In genomic region chr17:50633683-50634082, GRCh38 we compare ENCODE assay signal across 23 cellular contexts. TPM values are rescaled to one million over a fixed set of nuclear protein-coding genes. Genes with fewer than 3 reads are reported as not detected.
DNase-seq lines count a peak whose midpoint lies in the region; ATAC-seq, FAIRE-seq and TF ChIP-seq lines count a peak whose summit lies in the region.
"Had no signal": no experiment of that assay in that cellular context is flagged by ENCODE, and none has a peak within 500 bp of the region (broad histone marks: within the 10 kb centered on the region; RNA-seq: fewer than 3 reads in every experiment).

No MANE protein-coding gene starts in this region.

- DNase-seq in GM06990 (ENCODE audit: extremely low read depth, insufficient read length) = no peak
- DNase-seq in HTR-8/SVneo (ENCODE audit: insufficient read length, low spot score) = no peak
- no peak for DNase-seq in chondrocyte (ENCODE audit: low spot score)
- DNase-seq in neural progenitor cell (ENCODE audit: low spot score) = no peak
- DNase-seq in activated gamma-delta T cell (lab: John Stamatoyannopoulos, UW) = no peak
- no peak for DNase-seq in NCI-H2081 treated with DMSO at 0.1 percent for 48 hours (lab: John Stamatoyannopoulos, UW)
- DNase-seq: activated CD4-positive, alpha-beta T cell treated with anti-CD3 and anti-CD28 coated beads, Interleukin-2, amount 50 U/mL, for 4 hours; activated naive CD4-positive, alpha-beta T cell treated with anti-CD3 and anti-CD28 coated beads, Interleukin-2, amount 50 U/mL, for 16 hours; anterior cingulate cortex; endodermal cell; foreskin fibroblast; left colon; mammary epithelial cell; NCI-H524 treated with DMSO at 0.1 percent for 48 hours; nucleus accumbens; SJCRH30; stimulated activated naive CD4-positive, alpha-beta T cell treated with Interleukin-2 at 50 U/mL for 16 hours; T-cell; uterus had no signal

- no peak overlapping the region for H3K27ac Mint-ChIP-seq in chondrocyte (ENCODE audit: unreplicated experiment)
- H3K27ac Mint-ChIP-seq in neural progenitor cell = no peak overlapping the region
- H3K27ac Mint-ChIP-seq: endodermal cell, T-cell had no signal

- H3F3A ChIP-seq in neural progenitor cell (ENCODE audit: low read depth) = peaks cover 11% of the 10 kb centered on the region

- TF ChIP-seq CTCF in GM06990 (IDR thresholded peaks at IDR 0.05; ENCODE audit: insufficient read depth, low read length, poor library complexity, severe bottlenecking) = no peak
- TF ChIP-seq CTCF in chondrocyte (IDR thresholded peaks at IDR 0.05) = no peak
- TF ChIP-seq CTCF in neural progenitor cell (IDR thresholded peaks at IDR 0.05) = no peak

- H3K9me3 ChIP-seq in neural progenitor cell (ENCODE audit: low read depth) = no peaks in the 10 kb centered on the region
- H3K9me3 ChIP-seq: SJCRH30, uterus had no signal

- H3K36me3 ChIP-seq in GM06990 (ENCODE audit: control insufficient read depth, insufficient read depth, low read length) (no peaks in the 10 kb centered on the region), neural progenitor cell (no peaks in the 10 kb centered on the region)
- H3K36me3 ChIP-seq: SJCRH30, uterus had no signal

- H3K4me2 ChIP-seq in neural progenitor cell = no peak overlapping the region

- H3K27me3 ChIP-seq in GM06990 (replicated peaks; ENCODE audit: control insufficient read depth, insufficient read depth, low read length) (no peaks in the 10 kb centered on the region), neural progenitor cell (peaks cover 77% of the 10 kb centered on the region)
- H3K27me3 ChIP-seq: SJCRH30, uterus had no signal

- H2AFZ ChIP-seq in neural progenitor cell (replicated peaks) = no peak overlapping the region

- peaks cover 30% of the 10 kb centered on the region for H3K4me1 Mint-ChIP-seq in chondrocyte (ENCODE audit: low read depth)
- H3K4me1 Mint-ChIP-seq in neural progenitor cell = peaks cover 22% of the 10 kb centered on the region

- FAIRE-seq in HTR-8/SVneo (lab: Jason Lieb, UNC) = peak; percentile 51
- FAIRE-seq: H1, RCC 7860 had no signal

- peaks cover 4% of the 10 kb centered on the region for H4K20me1 ChIP-seq in neural progenitor cell (ENCODE audit: low read depth)

- no peak for ATAC-seq in GM19324 (IDR thresholded peaks at IDR 0.05; ENCODE audit: low FRiP score, unreplicated experiment)
- ATAC-seq: esophagus mucosa, T-cell had no signal

- H3K9ac ChIP-seq in neural progenitor cell = no peak overlapping the region

- H3K4me3 ChIP-seq in GM06990 (replicated peaks; ENCODE audit: low read depth, low read length) (peak overlapping the region; percentile 60), neural progenitor cell (no peak overlapping the region)
- H3K4me3 ChIP-seq: SJCRH30, uterus had no signal

- H3K9me3 Mint-ChIP-seq in chondrocyte (ENCODE audit: low read depth) (no peaks in the 10 kb centered on the region), neural progenitor cell (no peaks in the 10 kb centered on the region)
- H3K9me3 Mint-ChIP-seq: endodermal cell, T-cell had no signal

- peak overlapping the region; percentile 16 for H3K4me3 Mint-ChIP-seq in chondrocyte (ENCODE audit: unreplicated experiment)
- H3K4me3 Mint-ChIP-seq in neural progenitor cell = peak overlapping the region; percentile 23

- H3K27me3 Mint-ChIP-seq in chondrocyte (ENCODE audit: low read depth) = peaks cover 9% of the 10 kb centered on the region
- H3K27me3 Mint-ChIP-seq in neural progenitor cell (ENCODE audit: insufficient read depth, low read depth) = peaks cover 53% of the 10 kb centered on the region

- no peaks in the 10 kb centered on the region for H3K36me3 Mint-ChIP-seq in chondrocyte (ENCODE audit: low read depth)
- no peaks in the 10 kb centered on the region for H3K36me3 Mint-ChIP-seq in neural progenitor cell
- H3K36me3 Mint-ChIP-seq: T-cell had no signal

- no peaks in the 10 kb centered on the region for H3K79me2 ChIP-seq in neural progenitor cell (ENCODE audit: low read depth)

- peaks cover 8% of the 10 kb centered on the region for H3K4me1 ChIP-seq in neural progenitor cell

- H3K27ac ChIP-seq in neural progenitor cell = no peak overlapping the region
- H3K27ac ChIP-seq: SJCRH30, uterus had no signal

RNA-seq across cellular contexts. Expression of gene ABCC3, which starts 1.0 kb away (rescaled TPM):
- total RNA-seq in chondrocyte = 1.9 to 16.0 TPM (median 2.8 TPM) in 3 replicates
- total RNA-seq in neural progenitor cell (ENCODE audit: low replicate concordance) = 0.22 TPM in 1 of 2 replicates, not detected in the other
